Comparison of ENCODE assay signal across 8 cellular contexts in genomic region chr3:37862219-37862711, GRCh38. TPM values are rescaled to one million over a fixed set of nuclear protein-coding genes. Genes with fewer than 3 reads are reported as not detected.
DNase-seq lines count a peak whose midpoint lies in the region; ATAC-seq and TF ChIP-seq lines count a peak whose summit lies in the region.

No MANE protein-coding gene starts in this region.

- TF ChIP-seq CTCF in fibroblast of mammary gland (conservative IDR thresholded peaks at IDR 0.05; ENCODE audit: control insufficient read depth, insufficient read depth, low read depth, low read length), result no peak
- no peak for TF ChIP-seq CTCF in neural cell (IDR thresholded peaks at IDR 0.05; ENCODE audit: poor library complexity, severe bottlenecking)
- TF ChIP-seq CTCF in upper lobe of left lung (IDR thresholded peaks at IDR 0.05), result no peak

- TF ChIP-seq EP300 in neural cell (conservative IDR thresholded peaks at IDR 0.05; ENCODE audit: poor library complexity, severe bottlenecking) (peak; percentile 33), upper lobe of left lung (IDR thresholded peaks at IDR 0.05) (no peak)

- no peaks in the 10 kb centered on the region for H3K9me2 ChIP-seq in neural cell (ENCODE audit: insufficient read depth, low read length)

- H3K9ac ChIP-seq in HUES6 (ENCODE audit: low read length) (peak overlapping the region; percentile 64), neural cell (ENCODE audit: low read length) (peak overlapping the region; percentile 71)

- peak overlapping the region; percentile 34 for H2AFZ ChIP-seq in neural cell (ENCODE audit: low read depth, low read length)

- H3F3A ChIP-seq in neural cell (ENCODE audit: insufficient read depth, low read length, poor library complexity, severe bottlenecking), result no peaks in the 10 kb centered on the region

- peak; percentile 39 to 46 for ATAC-seq in upper lobe of left lung (ENCODE audit: low FRiP score in 2 of 2)

- peak; percentile 40 for TF ChIP-seq RAD21 in neural cell (conservative IDR thresholded peaks at IDR 0.05)

- DNase-seq in AG08396 (ENCODE audit: low spot score) (peak; percentile 56), activated T-cell treated with anti-CD3 and anti-CD28 coated beads for 4 hours (peak; percentile 48), fibroblast of mammary gland (ENCODE audit: low read depth) (peak; percentile 54), upper lobe of left lung (peak; percentile 48 to 90), GM19238 (ENCODE audit: insufficient read length, low spot score) (no peak), SHP77 (lab: John Stamatoyannopoulos, UW) (no peak)

- H3K79me2 ChIP-seq in neural cell (replicated peaks; ENCODE audit: insufficient read depth, low read length), result peaks cover 24% of the 10 kb centered on the region

- no peaks in the 10 kb centered on the region for H4K20me1 ChIP-seq in neural cell (ENCODE audit: insufficient read depth)

- no peak overlapping the region for H3K27ac ChIP-seq in HUES6 (ENCODE audit: low read depth, low read length)
- H3K27ac ChIP-seq in neural cell (ENCODE audit: low read length), result peak overlapping the region; percentile 28
- peak overlapping the region; percentile 77 to 89 (median 81) for H3K27ac ChIP-seq in upper lobe of left lung

- H3K4me3 ChIP-seq in HUES6 (ENCODE audit: low read depth, low read length) (peak overlapping the region; percentile 86), fibroblast of mammary gland (ENCODE audit: control insufficient read depth, low read depth, low read length) (peak overlapping the region; percentile 81), neural cell (ENCODE audit: low read length) (peak overlapping the region; percentile 71), upper lobe of left lung (peak overlapping the region; percentile 71 to 86 (median 80))

- no peaks in the 10 kb centered on the region for H3K9me3 ChIP-seq in HUES6 (ENCODE audit: control insufficient read depth, insufficient read depth, low read depth, low read length)
- peaks cover 4% of the 10 kb centered on the region for H3K9me3 ChIP-seq in neural cell (ENCODE audit: low read length)
- no peaks in the 10 kb centered on the region for H3K9me3 ChIP-seq in upper lobe of left lung

- WGBS in upper lobe of left lung, 2 donors, result 4 to 11% methylated on average over 8 to 33 of the region's 36 CpGs

- H3K4me1 ChIP-seq in HUES6 (ENCODE audit: control insufficient read depth, insufficient read depth, low read length) (peaks cover 29% of the 10 kb centered on the region), upper lobe of left lung (peaks cover 26 to 56% (median 33%) of the 10 kb centered on the region in 4 donors)

- H3K27me3 ChIP-seq in HUES6 (ENCODE audit: control insufficient read depth, insufficient read depth, low read length), result peaks cover 2% of the 10 kb centered on the region
- no peaks in the 10 kb centered on the region for H3K27me3 ChIP-seq in neural cell (ENCODE audit: insufficient read depth, low read depth, low read length)
- no peaks in the 10 kb centered on the region for H3K27me3 ChIP-seq in upper lobe of left lung

- TF ChIP-seq POLR2A in upper lobe of left lung (IDR thresholded peaks at IDR 0.05), result no peak

- peak overlapping the region; percentile 72 for H3K4me2 ChIP-seq in neural cell (ENCODE audit: low read length)

- H3K36me3 ChIP-seq in HUES6 (ENCODE audit: control insufficient read depth, insufficient read depth, low read length) (no peaks in the 10 kb centered on the region), neural cell (ENCODE audit: insufficient read depth, low read length) (no peaks in the 10 kb centered on the region), upper lobe of left lung (no peaks in the 10 kb centered on the region)

TF ChIP-seq in neural cell, 6 proteins besides CTCF, POLR2A, EP300 and RAD21:
- TF ChIP-seq TAF1 (IDR thresholded peaks at IDR 0.05; ENCODE audit: low read depth), result peak; percentile 30
- peak; percentile 74 for TF ChIP-seq MXI1 (conservative IDR thresholded peaks at IDR 0.05; ENCODE audit: poor library complexity, severe bottlenecking)
- peak; percentile 62 for TF ChIP-seq POLR2AphosphoS5 (IDR thresholded peaks at IDR 0.05)
- TF ChIP-seq SMC3 (conservative IDR thresholded peaks at IDR 0.05; ENCODE audit: poor library complexity), result peak; percentile 41
- TF ChIP-seq EZH2 (IDR thresholded peaks at IDR 0.05; ENCODE audit: borderline replicate concordance, insufficient read depth, low read length, poor library complexity, severe bottlenecking), result no peak
- TF ChIP-seq REST (IDR thresholded peaks at IDR 0.05; ENCODE audit: borderline replicate concordance), result peak; percentile 56

RNA-seq across cellular contexts. Expression of gene CTDSPL, which starts 0.6 kb away (rescaled TPM):
- 15.4 and 17.0 TPM in 2 replicates for polyA plus RNA-seq in neural cell
- polyA minus RNA-seq in neural cell, result 20.7 and 26.0 TPM in 2 replicates
- 10 to 100 TPM; 35.6 to 78.1 (median 55.5) TPM for total RNA-seq in upper lobe of left lung

Comparison
In these comparisons a context has a peak if more than half of its experiments do, and no peak if none do; other contexts are left out.
1. DNase-seq: peak in AG08396 (single experiment), activated T-cell treated with anti-CD3 and anti-CD28 coated beads for 4 hours (single experiment), fibroblast of mammary gland (single experiment) and upper lobe of left lung (2 of 2); none in GM19238 (single experiment) and SHP77 (0 of 2).
2. Peak in every context shown above with its lines, with median percentiles within 50 percentile points of each other: H3K4me3 ChIP-seq.